Comparison of ENCODE assay signal across 12 cellular contexts in the genomic region with DNA sequence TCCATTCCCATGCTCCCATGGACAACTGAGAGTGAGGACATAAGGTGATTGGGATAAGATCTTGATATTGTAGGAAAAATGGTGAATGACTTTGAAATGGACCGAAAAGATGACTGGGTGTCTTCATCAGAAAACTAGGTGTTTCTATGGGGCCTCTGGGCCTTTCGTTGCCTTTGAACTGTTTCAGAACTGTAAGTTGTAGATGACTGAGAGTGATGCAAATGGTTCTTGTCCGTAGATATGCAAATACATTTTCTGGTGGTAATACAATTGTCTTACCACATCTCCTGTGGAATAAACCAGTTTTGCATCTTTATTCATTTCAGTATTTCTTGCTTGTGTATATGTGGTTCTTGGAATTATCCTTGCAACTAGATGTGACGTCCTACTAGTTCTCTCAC. TPM values are rescaled to one million over a fixed set of nuclear protein-coding genes. Genes with fewer than 3 reads are reported as not detected.
DNase-seq lines count a peak whose midpoint lies in the region; ATAC-seq and TF ChIP-seq lines count a peak whose summit lies in the region.
"Had no signal": no experiment of that assay in that cellular context is flagged by ENCODE, and none has a peak within 500 bp of the region (broad histone marks: within the 10 kb centered on the region; RNA-seq: fewer than 3 reads in every experiment).

No MANE protein-coding gene starts in this region.

- H3F3A ChIP-seq in GM23338 (replicated peaks; ENCODE audit: low read depth): no peaks in the 10 kb centered on the region

- H4K20me1 ChIP-seq in GM23338 (replicated peaks; ENCODE audit: insufficient read depth): no peaks in the 10 kb centered on the region; the same call in 1 of the 2 replicates

- no peaks in the 10 kb centered on the region for H3K9me3 Mint-ChIP-seq in activated T-helper 17 cell treated with anti-CD3 and anti-CD28 coated beads, Interleukin-2, amount 50 U/mL, for 72 hours
- H3K9me3 Mint-ChIP-seq in GM23338: no peaks in the 10 kb centered on the region

- DNase-seq in NCI-H2081 treated with DMSO at 0.1 percent for 48 hours (lab: John Stamatoyannopoulos, UW): no peak
- no peak for DNase-seq in DMS79 treated with DMSO at 0.1 percent for 48 hours (lab: John Stamatoyannopoulos, UW)
- DNase-seq in SHP77 treated with DMSO at 0.1 percent for 48 hours (lab: John Stamatoyannopoulos, UW): no peak
- no peak for DNase-seq in GM23338 (ENCODE audit: low spot score)
- DNase-seq: DMS 273 treated with DMSO at 0.1 percent for 48 hours, NCI-H1694 had no signal

- H3K4me1 Mint-ChIP-seq in activated T-helper 17 cell treated with anti-CD3 and anti-CD28 coated beads, Interleukin-2, amount 50 U/mL, for 72 hours: peaks cover 50% of the 10 kb centered on the region
- H3K4me1 Mint-ChIP-seq in GM23338: peaks cover 6% of the 10 kb centered on the region; the same call in 1 of the 3 replicates

- ATAC-seq in GM18505 (IDR thresholded peaks at IDR 0.05; ENCODE audit: unreplicated experiment) (peak; percentile 31), GM19463 (IDR thresholded peaks at IDR 0.05; ENCODE audit: unreplicated experiment) (peak; percentile 30), HG03066 (IDR thresholded peaks at IDR 0.05; ENCODE audit: low read depth, unreplicated experiment) (peak; percentile 37), GM23338 (no peak)
- ATAC-seq in activated T-helper 17 cell treated with anti-CD3 and anti-CD28 coated beads, Interleukin-2, amount 50 U/mL, for 72 hours (replicated peaks): peak; percentile 65
- ATAC-seq: Panc1 had no signal

- H3K36me3 ChIP-seq in GM23338 (ENCODE audit: insufficient read depth): no peaks in the 10 kb centered on the region
- H3K36me3 ChIP-seq: right atrium auricular region had no signal

- no peak for TF ChIP-seq CTCF in GM23338 (conservative IDR thresholded peaks at IDR 0.05; ENCODE audit: low read depth in 2 of 2)

- peak overlapping the region; percentile 95 for H3K27ac Mint-ChIP-seq in activated T-helper 17 cell treated with anti-CD3 and anti-CD28 coated beads, Interleukin-2, amount 50 U/mL, for 72 hours
- H3K27ac Mint-ChIP-seq in GM23338: no peak overlapping the region

- no peak for TF ChIP-seq POLR2A in GM18505 (IDR thresholded peaks at IDR 0.05; ENCODE audit: borderline replicate concordance, extremely low read depth, insufficient read depth, insufficient read length)

- no peak overlapping the region for H3K4me2 ChIP-seq in GM23338

- H3K4me3 ChIP-seq in GM23338: no peak overlapping the region
- H3K4me3 ChIP-seq: right atrium auricular region had no signal

- no peak overlapping the region for H3K27ac ChIP-seq in GM23338 (ENCODE audit: low read depth)
- H3K27ac ChIP-seq: right atrium auricular region had no signal

- no peaks in the 10 kb centered on the region for H3K27me3 Mint-ChIP-seq in activated T-helper 17 cell treated with anti-CD3 and anti-CD28 coated beads, Interleukin-2, amount 50 U/mL, for 72 hours
- peaks cover 4% of the 10 kb centered on the region for H3K27me3 Mint-ChIP-seq in GM23338 (ENCODE audit: insufficient read depth, low read depth, poor library complexity)

- no peaks in the 10 kb centered on the region for H3K27me3 ChIP-seq in GM23338 (ENCODE audit: insufficient read depth)
- H3K27me3 ChIP-seq: right atrium auricular region had no signal

- H3K9me2 ChIP-seq in GM23338 (ENCODE audit: insufficient read depth): no peaks in the 10 kb centered on the region

- H3K4me3 Mint-ChIP-seq in activated T-helper 17 cell treated with anti-CD3 and anti-CD28 coated beads, Interleukin-2, amount 50 U/mL, for 72 hours: peak overlapping the region; percentile 65
- no peak overlapping the region for H3K4me3 Mint-ChIP-seq in GM23338

- H3K79me2 ChIP-seq in GM23338 (replicated peaks; ENCODE audit: insufficient read depth): no peaks in the 10 kb centered on the region

- H2AFZ ChIP-seq in GM23338: no peak overlapping the region

- no peaks in the 10 kb centered on the region for H3K4me1 ChIP-seq in GM23338 (ENCODE audit: insufficient read depth)
- H3K4me1 ChIP-seq: right atrium auricular region had no signal

- H3K36me3 Mint-ChIP-seq in activated T-helper 17 cell treated with anti-CD3 and anti-CD28 coated beads, Interleukin-2, amount 50 U/mL, for 72 hours (ENCODE audit: low read depth): peaks cover 21% of the 10 kb centered on the region
- H3K36me3 Mint-ChIP-seq in GM23338 (ENCODE audit: low read depth): no peaks in the 10 kb centered on the region

TF ChIP-seq in GM23338, 12 proteins besides CTCF, POLR2A, EP300 and RAD21:
- no peak for TF ChIP-seq POLR2AphosphoS5 (IDR thresholded peaks at IDR 0.05; ENCODE audit: low read depth)

RNA-seq across cellular contexts. Expression of a gene that starts 16.0 kb away (rescaled TPM):
- total RNA-seq in activated T-helper 17 cell treated with anti-CD3 and anti-CD28 coated beads, Interleukin-2, amount 50 U/mL, for 72 hours: under 1 TPM; 0.42 to 0.67 TPM
- not detected in 2 replicates for total RNA-seq in GM23338 (2014; rRNA removed; shearing (Covaris generic))
- not detected in 2 replicates for polyA plus RNA-seq in GM23338 (2016; fragmentation: Nextera tagmentation; extraction: Ambion mirVana)
- total RNA-seq: right atrium auricular region had no signal

RNA-seq across cellular contexts. Expression of a gene that starts 40.3 kb away (rescaled TPM):
- not detected for total RNA-seq in activated T-helper 17 cell treated with anti-CD3 and anti-CD28 coated beads, Interleukin-2, amount 50 U/mL, for 72 hours
- not detected in 2 replicates for total RNA-seq in GM23338 (2014; rRNA removed; shearing (Covaris generic))
- not detected in 2 replicates for polyA plus RNA-seq in GM23338 (2016; fragmentation: Nextera tagmentation; extraction: Ambion mirVana)
- total RNA-seq: right atrium auricular region had no signal
